11 cellular contexts compared by ENCODE assay signal in the genomic region with DNA sequence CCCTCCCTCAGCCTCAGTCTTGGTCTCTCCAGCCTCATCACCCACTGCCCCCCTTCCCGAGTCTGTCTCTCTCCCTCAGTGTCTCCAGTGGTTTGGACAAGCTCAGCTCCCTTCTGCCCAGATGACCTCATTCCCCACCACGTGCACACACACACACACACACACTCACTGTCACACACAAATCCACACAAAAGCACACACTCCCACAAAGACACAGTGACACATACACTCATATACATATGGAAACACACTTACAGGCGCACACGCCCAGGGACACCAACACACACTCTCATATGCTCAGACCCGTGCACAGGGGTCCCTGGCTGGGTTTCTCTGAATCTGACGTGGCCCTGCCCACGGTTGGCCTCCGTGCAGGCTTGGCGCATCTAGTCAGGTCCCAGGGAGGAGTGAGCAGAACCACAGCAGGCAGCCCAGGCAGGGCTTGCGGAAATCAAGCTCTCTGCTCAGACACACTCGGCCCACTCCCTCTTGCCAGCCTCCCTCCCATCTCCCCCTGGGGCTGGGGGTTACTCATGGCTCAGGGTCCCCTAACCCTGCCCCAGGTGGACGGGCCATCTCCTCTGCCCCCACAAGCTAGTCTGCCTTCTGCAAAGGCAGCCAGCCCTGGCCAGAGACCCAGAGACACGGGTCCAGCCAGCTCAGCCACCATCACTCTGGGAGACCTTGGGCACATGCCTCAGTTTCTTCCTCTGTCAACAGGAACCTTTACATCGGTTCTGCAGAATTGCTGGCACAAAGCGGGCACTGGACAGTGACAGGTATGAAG. TPM values are rescaled to one million over a fixed set of nuclear protein-coding genes. Genes with fewer than 3 reads are reported as not detected.
DNase-seq lines count a peak whose midpoint lies in the region; ATAC-seq, FAIRE-seq and TF ChIP-seq lines count a peak whose summit lies in the region.
"Had no signal": no experiment of that assay in that cellular context is flagged by ENCODE, and none has a peak within 500 bp of the region (broad histone marks: within the 10 kb centered on the region; RNA-seq: fewer than 3 reads in every experiment).

No MANE protein-coding gene starts in this region.

- TF ChIP-seq POLR2A in H54 (IDR thresholded peaks at IDR 0.05; ENCODE audit: low read depth, low read length) (no peak), erythroblast (IDR thresholded peaks at IDR 0.05; ENCODE audit: low read length) (no peak)

- no peaks in the 10 kb centered on the region for H3K27me3 Mint-ChIP-seq in HFFc6 (ENCODE audit: insufficient read depth)
- H3K27me3 Mint-ChIP-seq in brain: peaks cover 13% of the 10 kb centered on the region

- H3K4me3 Mint-ChIP-seq in HFFc6 (no peak overlapping the region), brain (peak overlapping the region in 1 of 5 experiments; percentile 32)

- TF ChIP-seq CTCF in HFFc6 (IDR thresholded peaks at IDR 0.05) (no peak), brain (conservative IDR thresholded peaks at IDR 0.05) (no peak)

- H3K4me1 Mint-ChIP-seq in HFFc6 (ENCODE audit: low read depth) (peaks cover 21% of the 10 kb centered on the region), brain (peaks cover 64% of the 10 kb centered on the region)

- peaks cover 13% of the 10 kb centered on the region for H3K36me3 Mint-ChIP-seq in HFFc6 (ENCODE audit: low read depth)
- no peaks in the 10 kb centered on the region for H3K36me3 Mint-ChIP-seq in brain

- no peak overlapping the region for H3K27ac Mint-ChIP-seq in HFFc6
- H3K27ac Mint-ChIP-seq in brain: peak overlapping the region; percentile 5 to 86 (median 69)

- DNase-seq in HFFc6: peak; percentile 70
- no peak for DNase-seq in left lobe of liver (ENCODE audit: low spot score)
- peak; percentile 75 for DNase-seq in stromal cell of bone marrow (ENCODE audit: low read depth)
- DNase-seq in H54 (ENCODE audit: insufficient read length, low spot score): no peak
- DNase-seq in erythroblast (lab: John Stamatoyannopoulos, UW): no peak
- DNase-seq in GM19239 (ENCODE audit: insufficient read length, low spot score): no peak
- DNase-seq in cortex of kidney (lab: John Stamatoyannopoulos, UW): no peak
- DNase-seq: activated effector memory CD4-positive, alpha-beta T cell treated with Interleukin-2 at 50 U/mL for 16 hours; NCI-H1436 had no signal

- no peak for FAIRE-seq in H54 (lab: Jason Lieb, UNC)
- FAIRE-seq in GM19239 (lab: Jason Lieb, UNC): no peak

- H3K9me3 Mint-ChIP-seq in HFFc6: peaks cover 16% of the 10 kb centered on the region
- peaks cover 2 to 9% (median 4%) of the 10 kb centered on the region in 5 experiments for H3K9me3 Mint-ChIP-seq in brain

- ATAC-seq in left lobe of liver: peak; percentile 18

RNA-seq across cellular contexts. Expression of a gene that starts 38.5 kb away (rescaled TPM):
- total RNA-seq in HFFc6 (2021; fragmentation: NEBNext Ultra II Directional; extraction: Animal tissue kit (Norgen Biotek cat#: 25700)): 1 to 10 TPM in 1 of 6 experiments, under 1 TPM in 5; 0.26 to 1.3 (median 0.74) TPM
- polyA plus RNA-seq in brain (ENCODE audit: insufficient read depth, low read depth, low replicate concordance): 6.3 TPM
- total RNA-seq in left lobe of liver: not detected
- total RNA-seq: dermis microvascular lymphatic vessel endothelial cell had no signal

RNA-seq across cellular contexts. Expression of a gene that starts 43.9 kb away (rescaled TPM):
- total RNA-seq in HFFc6 (2021; fragmentation: NEBNext Ultra II Directional; extraction: Animal tissue kit (Norgen Biotek cat#: 25700)): 100 to 1,000 TPM in 1 of 6 experiments, 10 to 100 TPM in 5; 77.3 to 106 (median 81.2) TPM
- polyA plus RNA-seq in brain (ENCODE audit: insufficient read depth, low read depth, low replicate concordance): 2.6 TPM
- total RNA-seq in left lobe of liver: 6.5 TPM

Comparison
In these comparisons a context has a peak if more than half of its experiments do, and no peak if none do; other contexts are left out.
1. DNase-seq: peak in HFFc6 (single experiment) and stromal cell of bone marrow (single experiment); none in left lobe of liver (single experiment), H54 (single experiment), erythroblast (0 of 2), GM19239 (single experiment) and cortex of kidney (single experiment).
2. RNA of a gene that starts 43.9 kb away (total RNA-seq): 77.3 to 106 TPM in HFFc6; 6.5 TPM in left lobe of liver (single experiment); every median in the first group is over 10 times any median in the second.